1 cellular context compared by ENCODE assay signal in the genomic region with DNA sequence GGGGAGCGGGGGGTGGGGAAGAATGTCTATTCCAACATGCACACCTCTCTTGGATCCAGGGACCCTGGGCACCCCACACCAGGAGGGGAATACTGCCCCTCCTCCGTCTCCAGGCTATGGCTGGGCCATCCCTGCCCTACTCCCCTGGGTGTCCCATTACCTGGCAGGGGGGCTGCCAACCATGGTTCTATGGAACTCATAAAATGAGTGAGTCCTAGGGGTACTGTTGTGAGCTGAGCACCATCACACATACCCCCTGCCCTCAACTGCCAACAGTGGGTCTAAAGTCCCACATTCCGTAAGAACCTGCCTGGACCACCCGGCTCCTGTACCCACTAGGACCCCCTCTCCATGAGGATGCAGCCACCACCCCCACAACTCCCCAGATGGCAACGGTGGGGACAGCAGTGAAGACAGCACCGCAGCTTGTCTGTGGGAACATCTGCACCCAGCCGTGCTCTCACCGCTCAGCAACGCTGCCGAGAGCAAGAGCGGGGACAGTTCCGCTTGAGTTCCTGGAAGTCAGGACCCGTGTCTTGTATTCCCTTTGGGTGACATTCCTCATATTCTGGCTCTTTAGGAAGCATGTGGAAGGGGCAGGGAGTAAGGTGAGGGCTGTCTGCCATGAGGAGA.
TF ChIP-seq lines count a peak whose summit lies in the region.

No MANE protein-coding gene starts in this region.

TF ChIP-seq in HCT116, 20 proteins besides CTCF, POLR2A, EP300 and RAD21 (continued from another document):
- TF ChIP-seq POLR2AphosphoS5 (IDR thresholded peaks at IDR 0.05; ENCODE audit: low read depth, low read length), result no peak
- TF ChIP-seq FOSL1 (IDR thresholded peaks at IDR 0.05; ENCODE audit: low read depth), result no peak
- TF ChIP-seq EZH2 (IDR thresholded peaks at IDR 0.05), result no peak
- no peak for TF ChIP-seq YY1 (IDR thresholded peaks at IDR 0.05; ENCODE audit: extremely low read depth, insufficient replicate concordance, low read depth, low read length)
- no peak for TF ChIP-seq EZH2phosphoT487 (IDR thresholded peaks at IDR 0.05; ENCODE audit: borderline replicate concordance)
